In genomic region chr3:59262076-59262498, GRCh38 we compare ENCODE assay signal across 1 cellular context.
A peak's percentile ranks its signal among the peaks of the same experiment; 100 is the strongest.
TF ChIP-seq lines count a peak whose summit lies in the region.

No MANE protein-coding gene starts in this region.

TF ChIP-seq in GM12878, 131 proteins besides CTCF, POLR2A, EP300 and RAD21 (continued from another document and continues in another):
- TF ChIP-seq BCL3 (IDR thresholded peaks at IDR 0.05; ENCODE audit: borderline replicate concordance, insufficient read depth, low read depth, low read length, poor library complexity, severe bottlenecking), result no peak
- no peak for TF ChIP-seq TCF7 (IDR thresholded peaks at IDR 0.05; ENCODE audit: borderline replicate concordance)
- TF ChIP-seq FOXK2 (IDR thresholded peaks at IDR 0.05), result peak; percentile 25; the same call in 1 of the 2 replicates
- TF ChIP-seq SUPT20H (IDR thresholded peaks at IDR 0.05; ENCODE audit: borderline replicate concordance, control insufficient read depth, low read depth, low read length), result no peak
- no peak; the same call in 1 of the 2 replicates for TF ChIP-seq USF2 (IDR thresholded peaks at IDR 0.05; ENCODE audit: borderline replicate concordance, low read depth, low read length)
- TF ChIP-seq SPI1 (IDR thresholded peaks at IDR 0.05; ENCODE audit: borderline replicate concordance, insufficient read depth, low read depth, low read length), result no peak
- no peak for TF ChIP-seq HDGF (IDR thresholded peaks at IDR 0.05)
- no peak for TF ChIP-seq WRNIP1 (IDR thresholded peaks at IDR 0.05; ENCODE audit: borderline replicate concordance, low read depth, low read length)
- peak; percentile 45 for TF ChIP-seq SKIL (IDR thresholded peaks at IDR 0.05; ENCODE audit: low read depth, poor library complexity, severe bottlenecking)
- TF ChIP-seq RUNX3 (IDR thresholded peaks at IDR 0.05; ENCODE audit: low read length), result peak; percentile 36
- TF ChIP-seq CHD4 (IDR thresholded peaks at IDR 0.05), result no peak
- TF ChIP-seq REST (IDR thresholded peaks at IDR 0.05; ENCODE audit: low read depth, low read length), result no peak
- no peak for TF ChIP-seq MLLT1 (IDR thresholded peaks at IDR 0.05)
- no peak for TF ChIP-seq CBX5 (IDR thresholded peaks at IDR 0.05; ENCODE audit: low read depth)
- 0 out of 2 replicates have a peak, but pooled peaks have one; percentile 12 for TF ChIP-seq CHD2 (IDR thresholded peaks at IDR 0.05; ENCODE audit: borderline replicate concordance, low read depth, low read length)
- no peak for TF ChIP-seq BRCA1 (IDR thresholded peaks at IDR 0.05; ENCODE audit: low read depth, low read length)
- no peak for TF ChIP-seq SUZ12 (IDR thresholded peaks at IDR 0.05; ENCODE audit: unreplicated experiment)
- TF ChIP-seq TCF3 (IDR thresholded peaks at IDR 0.05; ENCODE audit: borderline replicate concordance, insufficient read depth, low read depth, low read length), result no peak
- TF ChIP-seq IRF5 (IDR thresholded peaks at IDR 0.05; ENCODE audit: borderline replicate concordance), result no peak
- TF ChIP-seq SMAD5 (IDR thresholded peaks at IDR 0.05; ENCODE audit: low read depth), result no peak
- TF ChIP-seq SIX5 (IDR thresholded peaks at IDR 0.05; ENCODE audit: low read depth, low read length, severe bottlenecking), result no peak
- TF ChIP-seq CREM (IDR thresholded peaks at IDR 0.05; ENCODE audit: low read depth), result 0 out of 2 replicates have a peak, but pooled peaks have one; percentile 25
- no peak for TF ChIP-seq TCF12 (IDR thresholded peaks at IDR 0.05; ENCODE audit: low read depth, low read length)
- peak; percentile 22; the same call in 1 of the 2 replicates for TF ChIP-seq RAD51 (IDR thresholded peaks at IDR 0.05)
- peak; percentile 64; the same call in 1 of the 2 replicates for TF ChIP-seq ATF7 (IDR thresholded peaks at IDR 0.05; ENCODE audit: low read depth)
- TF ChIP-seq ZBTB4 (CRISPR knock-in tag; IDR thresholded peaks at IDR 0.05), result no peak
- no peak for TF ChIP-seq BACH1 (IDR thresholded peaks at IDR 0.05; ENCODE audit: borderline replicate concordance)
- TF ChIP-seq RCOR1 (conservative IDR thresholded peaks at IDR 0.05; ENCODE audit: low read depth, low read length), result no peak
- no peak for TF ChIP-seq SREBF2 (IDR thresholded peaks at IDR 0.05; ENCODE audit: low read length)
- peak; percentile 80 to 84 for TF ChIP-seq IKZF2 (IDR thresholded peaks at IDR 0.05)
- TF ChIP-seq RELB (IDR thresholded peaks at IDR 0.05; ENCODE audit: low read depth), result peak; percentile 67; the same call in 1 of the 2 replicates
- TF ChIP-seq KDM1A (IDR thresholded peaks at IDR 0.05; ENCODE audit: borderline replicate concordance), result no peak
- TF ChIP-seq LARP7 (IDR thresholded peaks at IDR 0.05), result no peak
- no peak for TF ChIP-seq ZBTB11 (CRISPR knock-in tag; IDR thresholded peaks at IDR 0.05)
- TF ChIP-seq JUNB (IDR thresholded peaks at IDR 0.05), result no peak
- TF ChIP-seq ESRRA (IDR thresholded peaks at IDR 0.05; ENCODE audit: low read length), result no peak
- TF ChIP-seq DPF2 (IDR thresholded peaks at IDR 0.05), result peak; percentile 50
